ENCODE assay signal across 8 cellular contexts in genomic region chr5:80654391-80655230, GRCh38. TPM values are rescaled to one million over a fixed set of nuclear protein-coding genes. Genes with fewer than 3 reads are reported as not detected.
DNase-seq lines count a peak whose midpoint lies in the region; ATAC-seq, FAIRE-seq and TF ChIP-seq lines count a peak whose summit lies in the region.

TSS of gene DHFR (minus strand) at chr5:80654983. CDS start at chr5:80654489, 494 bp downstream.
TSS of gene MSH3 (plus strand) at chr5:80654652. CDS start at chr5:80654728, 76 bp downstream.

- H3K4me1 ChIP-seq in ACC112 (ENCODE audit: control insufficient read depth, insufficient read depth, low read length, unreplicated experiment) (peaks cover 27% of the 10 kb centered on the region), small intestine (ENCODE audit: control insufficient read depth in 2 of 2, insufficient read depth in 1 of 2, low read depth in 1 of 2, low read length in 1 of 2) (peaks cover 3 to 11% of the 10 kb centered on the region in 2 donors)

- H3K36me3 ChIP-seq in ACC112 (ENCODE audit: insufficient read depth, low read length) (peaks cover 1% of the 10 kb centered on the region; the same call in 1 of the 2 replicates), bronchial epithelial cell (ENCODE audit: control insufficient read depth, insufficient read depth, low read length) (peaks cover 1% of the 10 kb centered on the region), small intestine (ENCODE audit: control insufficient read depth in 2 of 2, insufficient read depth in 2 of 2, low read length in 2 of 2) (peaks cover 2 to 6% of the 10 kb centered on the region in 2 donors)

- ATAC-seq in GM18870 (IDR thresholded peaks at IDR 0.05; ENCODE audit: unreplicated experiment), result peak; percentile 30
- ATAC-seq in HG03139 (IDR thresholded peaks at IDR 0.05; ENCODE audit: unreplicated experiment), result peak; percentile 35

- 0 to 1% (median 1%) methylated on average over 53 to 74 of the region's 74 CpGs for WGBS in small intestine, 3 donors

- peak within 1 kb of the TSS; percentile 86 for H3K27ac ChIP-seq in ACC112 (ENCODE audit: low read depth, low read length)
- peak within 1 kb of the TSS; percentile 93 to 97 for H3K27ac ChIP-seq in small intestine (ENCODE audit: low read depth in 1 of 2, low read length in 1 of 2)

- TF ChIP-seq CTCF in WI38 (IDR thresholded peaks at IDR 0.05; ENCODE audit: low read depth, low read length) (no peak), bronchial epithelial cell (IDR thresholded peaks at IDR 0.05; ENCODE audit: insufficient read depth, low read length, severe bottlenecking) (peak; percentile 17)

- peak within 1 kb of the TSS; percentile 85 for H2AFZ ChIP-seq in ACC112 (ENCODE audit: low read length, unreplicated experiment)

- H3K9me3 ChIP-seq in small intestine (ENCODE audit: control insufficient read depth, low read depth), result no peaks in the 10 kb centered on the region

- peaks cover 27% of the 10 kb centered on the region for H3K79me2 ChIP-seq in ACC112 (ENCODE audit: control insufficient read depth, insufficient read depth, low read length, unreplicated experiment)

- DNase-seq in NCI-H2227 treated with DMSO at 0.1 percent for 48 hours (lab: John Stamatoyannopoulos, UW) (peak; percentile 77), bronchial epithelial cell (ENCODE audit: low read depth) (peak; percentile 79), iPS-NIHi7 (ENCODE audit: extremely low spot score) (peak; percentile 97), small intestine (peak; percentile 95)

- H3K4me3 ChIP-seq in ACC112 (ENCODE audit: low read depth, low read length) (peak within 1 kb of the TSS; percentile 88), WI38 (ENCODE audit: low read depth, low read length) (peak within 1 kb of the TSS; percentile 80), bronchial epithelial cell (ENCODE audit: low read depth, low read length) (peak within 1 kb of the TSS; percentile 80), small intestine (ENCODE audit: low read depth in 1 of 2, low read length in 2 of 2) (peak within 1 kb of the TSS; percentile 61 to 94)

- FAIRE-seq in bronchial epithelial cell (lab: Jason Lieb, UNC) (no peak), small intestine (lab: Jason Lieb, UNC) (no peak)

- H3K27me3 ChIP-seq in ACC112 (ENCODE audit: insufficient read depth, low read length) (no peaks in the 10 kb centered on the region), bronchial epithelial cell (ENCODE audit: control insufficient read depth, insufficient read depth, low read length) (no peaks in the 10 kb centered on the region), small intestine (ENCODE audit: control insufficient read depth in 2 of 2, insufficient read depth in 2 of 2, low read length in 2 of 2) (no peaks in the 10 kb centered on the region)

RNA-seq across cellular contexts. Expression of gene DHFR, which starts in this region (rescaled TPM):
- 1.8 and 2.0 TPM in 2 replicates for total RNA-seq in bronchial epithelial cell
- 10 to 100 TPM; 13.5 to 39.7 (median 26.4) TPM for polyA plus RNA-seq in small intestine

RNA-seq across cellular contexts. Expression of gene MSH3, which starts in this region (rescaled TPM):
- total RNA-seq in bronchial epithelial cell, result 11.1 and 11.8 TPM in 2 replicates
- 1 to 10 TPM; 3.5 to 5.1 (median 4.5) TPM for polyA plus RNA-seq in small intestine

Comparison
In these comparisons a context has a peak if more than half of its experiments do, and no peak if none do; other contexts are left out.
1. Peak in every context shown above with its lines: DNase-seq, ATAC-seq, H3K4me3 ChIP-seq and H3K27ac ChIP-seq.